Comparison of ENCODE assay signal across 1 cellular context in the genomic region with DNA sequence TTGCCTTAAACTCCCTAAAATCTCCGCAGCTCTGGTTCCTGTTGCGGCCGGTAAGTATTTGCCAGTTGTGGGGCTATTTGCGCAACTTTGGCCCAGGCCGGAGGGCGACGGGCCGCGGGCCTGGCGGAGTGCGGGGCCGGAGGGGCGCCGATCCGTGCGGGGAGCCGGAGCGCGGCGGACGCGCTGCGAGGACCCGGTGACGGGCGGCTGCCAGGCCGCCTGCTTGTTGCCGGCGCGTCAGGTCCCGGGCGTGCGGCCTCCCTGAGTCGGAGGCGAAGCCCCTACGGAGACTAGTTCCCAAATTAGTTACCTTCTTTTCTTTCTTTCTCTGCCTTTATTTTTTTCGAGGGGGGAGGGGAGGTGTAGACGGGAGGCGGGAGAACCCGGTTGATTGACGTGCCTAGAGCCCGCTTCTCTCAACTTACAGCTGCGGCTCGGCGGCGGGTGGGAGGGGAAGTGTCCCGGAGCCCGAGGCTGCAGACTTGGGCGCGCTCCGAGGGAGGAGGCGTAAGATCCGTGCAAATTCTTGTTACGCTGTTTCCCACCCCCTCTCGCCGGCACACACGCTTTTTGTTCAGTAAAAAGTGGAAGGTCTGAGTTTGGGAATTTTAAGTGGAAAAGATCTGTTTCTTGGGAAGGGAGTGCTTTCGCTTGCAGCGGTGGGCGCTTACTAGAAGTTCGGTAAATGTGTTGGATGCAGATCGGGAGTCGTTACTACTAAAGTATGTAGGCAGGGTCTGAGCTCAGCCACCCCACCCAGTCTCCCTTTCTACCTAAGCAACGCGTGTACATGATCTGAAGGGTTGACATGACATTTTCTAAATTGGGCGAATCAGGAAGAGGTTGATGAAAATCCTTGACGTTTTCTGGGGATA.
TF ChIP-seq lines count a peak whose summit lies in the region.

No MANE protein-coding gene starts in this region.

TF ChIP-seq in HEK293, 187 proteins besides CTCF, POLR2A, EP300 and RAD21 (continued from another document):
- TF ChIP-seq ZBTB44 (tag by site-specific recombination; IDR thresholded peaks at IDR 0.05) (no peak), BCL11A (tag by site-specific recombination; IDR thresholded peaks at IDR 0.05; ENCODE audit: low read depth) (no peak), ZBTB20 (tag by site-specific recombination; IDR thresholded peaks at IDR 0.05) (peak; percentile 35; the same call in 1 of the 2 replicates), ZFHX2 (tag by site-specific recombination; conservative IDR thresholded peaks at IDR 0.05) (peak; percentile 61), ZNF785 (tag by site-specific recombination; IDR thresholded peaks at IDR 0.05) (no peak), ZNF561 (tag by site-specific recombination; IDR thresholded peaks at IDR 0.05; ENCODE audit: borderline replicate concordance) (peak; percentile 29; the same call in 1 of the 2 replicates), ZNF37A (tag by site-specific recombination; IDR thresholded peaks at IDR 0.05) (no peak), SP7 (tag by site-specific recombination; IDR thresholded peaks at IDR 0.05) (0 out of 2 replicates have a peak, but pooled peaks have one; percentile 8), ZNF335 (tag by site-specific recombination; conservative IDR thresholded peaks at IDR 0.05) (peak; percentile 94), ZNF621 (tag by site-specific recombination; IDR thresholded peaks at IDR 0.05) (no peak), ZBTB8A (tag by site-specific recombination; IDR thresholded peaks at IDR 0.05) (peak; percentile 78), IKZF3 (tag by site-specific recombination; IDR thresholded peaks at IDR 0.05) (no peak; the same call in 1 of the 2 replicates), ZNF394 (tag by site-specific recombination; IDR thresholded peaks at IDR 0.05; ENCODE audit: borderline replicate concordance) (peak; percentile 72; the same call in 1 of the 2 replicates), ZNF658 (tag by site-specific recombination; IDR thresholded peaks at IDR 0.05) (no peak), ZNF776 (tag by site-specific recombination; IDR thresholded peaks at IDR 0.05; ENCODE audit: borderline replicate concordance) (no peak), GFI1B (tag by site-specific recombination; IDR thresholded peaks at IDR 0.05) (no peak), TRIM28 (IDR thresholded peaks at IDR 0.05; ENCODE audit: borderline replicate concordance, low read length) (0 out of 2 replicates have a peak, but pooled peaks have one; percentile 8), ZBTB11 (tag by site-specific recombination; conservative IDR thresholded peaks at IDR 0.05; ENCODE audit: low read depth) (peak; percentile 48; the same call in 1 of the 2 replicates), REPIN1 (tag by site-specific recombination; IDR thresholded peaks at IDR 0.05; ENCODE audit: low read depth) (no peak), ZNF132 (tag by site-specific recombination; IDR thresholded peaks at IDR 0.05; ENCODE audit: borderline replicate concordance) (no peak), SP2 (tag by site-specific recombination; IDR thresholded peaks at IDR 0.05) (peak; percentile 71), SP3 (tag by site-specific recombination; IDR thresholded peaks at IDR 0.05) (no peak), ZNF548 (tag by site-specific recombination; IDR thresholded peaks at IDR 0.05) (no peak), ZBTB26 (tag by site-specific recombination; optimal IDR thresholded peaks at IDR 0.05) (peak; percentile 47), EGR2 (tag by site-specific recombination; IDR thresholded peaks at IDR 0.05; ENCODE audit: low read depth) (peak; percentile 74), ZNF341 (tag by site-specific recombination; IDR thresholded peaks at IDR 0.05; ENCODE audit: low read depth) (peak; percentile 89), ZBTB48 (tag by site-specific recombination; IDR thresholded peaks at IDR 0.05) (no peak), ZNF600 (tag by site-specific recombination; IDR thresholded peaks at IDR 0.05) (peak; percentile 95), ZNF660 (tag by site-specific recombination; IDR thresholded peaks at IDR 0.05) (peak; percentile 29; the same call in 1 of the 2 replicates), ZNF114 (tag by site-specific recombination; IDR thresholded peaks at IDR 0.05) (no peak), ZBTB1 (tag by site-specific recombination; IDR thresholded peaks at IDR 0.05) (no peak), ZBTB7A (tag by site-specific recombination; IDR thresholded peaks at IDR 0.05; ENCODE audit: low read depth) (no peak), ZSCAN30 (tag by site-specific recombination; IDR thresholded peaks at IDR 0.05) (peak; percentile 24)
- TF ChIP-seq, protein P1, sequence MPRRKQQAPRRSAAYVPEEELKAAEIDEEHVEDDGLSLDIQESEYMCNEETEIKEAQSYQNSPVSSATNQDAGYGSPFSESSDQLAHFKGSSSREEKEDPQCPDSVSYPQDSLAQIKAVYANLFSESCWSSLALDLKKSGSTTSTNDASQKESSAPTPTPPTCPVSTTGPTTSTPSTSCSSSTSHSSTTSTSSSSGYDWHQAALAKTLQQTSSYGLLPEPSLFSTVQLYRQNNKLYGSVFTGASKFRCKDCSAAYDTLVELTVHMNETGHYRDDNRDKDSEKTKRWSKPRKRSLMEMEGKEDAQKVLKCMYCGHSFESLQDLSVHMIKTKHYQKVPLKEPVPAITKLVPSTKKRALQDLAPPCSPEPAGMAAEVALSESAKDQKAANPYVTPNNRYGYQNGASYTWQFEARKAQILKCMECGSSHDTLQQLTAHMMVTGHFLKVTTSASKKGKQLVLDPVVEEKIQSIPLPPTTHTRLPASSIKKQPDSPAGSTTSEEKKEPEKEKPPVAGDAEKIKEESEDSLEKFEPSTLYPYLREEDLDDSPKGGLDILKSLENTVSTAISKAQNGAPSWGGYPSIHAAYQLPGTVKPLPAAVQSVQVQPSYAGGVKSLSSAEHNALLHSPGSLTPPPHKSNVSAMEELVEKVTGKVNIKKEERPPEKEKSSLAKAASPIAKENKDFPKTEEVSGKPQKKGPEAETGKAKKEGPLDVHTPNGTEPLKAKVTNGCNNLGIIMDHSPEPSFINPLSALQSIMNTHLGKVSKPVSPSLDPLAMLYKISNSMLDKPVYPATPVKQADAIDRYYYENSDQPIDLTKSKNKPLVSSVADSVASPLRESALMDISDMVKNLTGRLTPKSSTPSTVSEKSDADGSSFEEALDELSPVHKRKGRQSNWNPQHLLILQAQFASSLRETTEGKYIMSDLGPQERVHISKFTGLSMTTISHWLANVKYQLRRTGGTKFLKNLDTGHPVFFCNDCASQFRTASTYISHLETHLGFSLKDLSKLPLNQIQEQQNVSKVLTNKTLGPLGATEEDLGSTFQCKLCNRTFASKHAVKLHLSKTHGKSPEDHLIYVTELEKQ (tag by site-specific recombination; IDR thresholded peaks at IDR 0.05; ENCODE audit: borderline replicate concordance) = peak; percentile 64; the same call in 1 of the 2 replicates
- TF ChIP-seq, protein P2, sequence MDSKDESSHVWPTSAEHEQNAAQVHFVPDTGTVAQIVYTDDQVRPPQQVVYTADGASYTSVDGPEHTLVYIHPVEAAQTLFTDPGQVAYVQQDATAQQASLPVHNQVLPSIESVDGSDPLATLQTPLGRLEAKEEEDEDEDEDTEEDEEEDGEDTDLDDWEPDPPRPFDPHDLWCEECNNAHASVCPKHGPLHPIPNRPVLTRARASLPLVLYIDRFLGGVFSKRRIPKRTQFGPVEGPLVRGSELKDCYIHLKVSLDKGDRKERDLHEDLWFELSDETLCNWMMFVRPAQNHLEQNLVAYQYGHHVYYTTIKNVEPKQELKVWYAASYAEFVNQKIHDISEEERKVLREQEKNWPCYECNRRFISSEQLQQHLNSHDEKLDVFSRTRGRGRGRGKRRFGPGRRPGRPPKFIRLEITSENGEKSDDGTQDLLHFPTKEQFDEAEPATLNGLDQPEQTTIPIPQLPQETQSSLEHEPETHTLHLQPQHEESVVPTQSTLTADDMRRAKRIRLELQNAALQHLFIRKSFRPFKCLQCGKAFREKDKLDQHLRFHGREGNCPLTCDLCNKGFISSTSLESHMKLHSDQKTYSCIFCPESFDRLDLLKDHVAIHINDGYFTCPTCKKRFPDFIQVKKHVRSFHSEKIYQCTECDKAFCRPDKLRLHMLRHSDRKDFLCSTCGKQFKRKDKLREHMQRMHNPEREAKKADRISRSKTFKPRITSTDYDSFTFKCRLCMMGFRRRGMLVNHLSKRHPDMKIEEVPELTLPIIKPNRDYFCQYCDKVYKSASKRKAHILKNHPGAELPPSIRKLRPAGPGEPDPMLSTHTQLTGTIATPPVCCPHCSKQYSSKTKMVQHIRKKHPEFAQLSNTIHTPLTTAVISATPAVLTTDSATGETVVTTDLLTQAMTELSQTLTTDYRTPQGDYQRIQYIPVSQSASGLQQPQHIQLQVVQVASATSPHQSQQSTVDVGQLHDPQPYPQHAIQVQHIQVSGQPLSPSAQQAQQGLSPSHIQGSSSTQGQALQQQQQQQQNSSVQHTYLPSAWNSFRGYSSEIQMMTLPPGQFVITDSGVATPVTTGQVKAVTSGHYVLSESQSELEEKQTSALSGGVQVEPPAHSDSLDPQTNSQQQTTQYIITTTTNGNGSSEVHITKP (tag by site-specific recombination; IDR thresholded peaks at IDR 0.05) = 0 out of 2 replicates have a peak, but pooled peaks have one; percentile 10
- TF ChIP-seq, protein P3, sequence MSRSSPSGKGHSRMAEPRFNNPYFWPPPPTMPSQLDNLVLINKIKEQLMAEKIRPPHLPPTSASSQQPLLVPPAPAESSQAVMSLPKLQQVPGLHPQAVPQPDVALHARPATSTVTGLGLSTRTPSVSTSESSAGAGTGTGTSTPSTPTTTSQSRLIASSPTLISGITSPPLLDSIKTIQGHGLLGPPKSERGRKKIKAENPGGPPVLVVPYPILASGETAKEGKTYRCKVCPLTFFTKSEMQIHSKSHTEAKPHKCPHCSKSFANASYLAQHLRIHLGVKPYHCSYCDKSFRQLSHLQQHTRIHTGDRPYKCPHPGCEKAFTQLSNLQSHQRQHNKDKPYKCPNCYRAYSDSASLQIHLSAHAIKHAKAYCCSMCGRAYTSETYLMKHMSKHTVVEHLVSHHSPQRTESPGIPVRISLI (tag by site-specific recombination; IDR thresholded peaks at IDR 0.05) = peak; percentile 75; the same call in 1 of the 2 replicates
- TF ChIP-seq, protein P4, sequence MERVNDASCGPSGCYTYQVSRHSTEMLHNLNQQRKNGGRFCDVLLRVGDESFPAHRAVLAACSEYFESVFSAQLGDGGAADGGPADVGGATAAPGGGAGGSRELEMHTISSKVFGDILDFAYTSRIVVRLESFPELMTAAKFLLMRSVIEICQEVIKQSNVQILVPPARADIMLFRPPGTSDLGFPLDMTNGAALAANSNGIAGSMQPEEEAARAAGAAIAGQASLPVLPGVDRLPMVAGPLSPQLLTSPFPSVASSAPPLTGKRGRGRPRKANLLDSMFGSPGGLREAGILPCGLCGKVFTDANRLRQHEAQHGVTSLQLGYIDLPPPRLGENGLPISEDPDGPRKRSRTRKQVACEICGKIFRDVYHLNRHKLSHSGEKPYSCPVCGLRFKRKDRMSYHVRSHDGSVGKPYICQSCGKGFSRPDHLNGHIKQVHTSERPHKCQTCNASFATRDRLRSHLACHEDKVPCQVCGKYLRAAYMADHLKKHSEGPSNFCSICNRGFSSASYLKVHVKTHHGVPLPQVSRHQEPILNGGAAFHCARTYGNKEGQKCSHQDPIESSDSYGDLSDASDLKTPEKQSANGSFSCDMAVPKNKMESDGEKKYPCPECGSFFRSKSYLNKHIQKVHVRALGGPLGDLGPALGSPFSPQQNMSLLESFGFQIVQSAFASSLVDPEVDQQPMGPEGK (tag by site-specific recombination; IDR thresholded peaks at IDR 0.05) = peak; percentile 19
